ENCODE assay signal across 7 cellular contexts in the genomic region with DNA sequence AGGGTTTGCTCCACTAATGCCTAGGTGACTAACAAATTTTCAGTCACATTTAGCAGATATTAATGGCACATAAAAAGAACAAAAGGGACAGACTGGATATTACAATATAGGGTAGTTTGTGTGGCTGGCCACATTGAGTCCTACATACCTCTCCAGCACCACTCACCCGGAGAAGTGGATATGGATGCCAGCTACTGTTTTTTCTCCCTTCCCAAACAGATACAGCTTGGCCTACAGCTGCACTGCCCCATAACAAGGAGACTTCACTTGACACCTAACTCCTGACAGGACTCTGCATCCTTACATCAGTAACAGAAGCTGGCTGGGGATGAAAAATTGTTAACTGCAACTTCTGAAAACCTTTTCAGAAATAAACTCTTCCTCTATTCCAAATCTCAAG. TPM values are rescaled to one million over a fixed set of nuclear protein-coding genes. Genes with fewer than 3 reads are reported as not detected.
DNase-seq lines count a peak whose midpoint lies in the region; ATAC-seq, FAIRE-seq and TF ChIP-seq lines count a peak whose summit lies in the region.
"Not testable (repeated sequence)": the region's sequence is repeated elsewhere in the genome, so short reads cannot be mapped to it uniquely, and the experiment has no call there.

No MANE protein-coding gene starts in this region.

- H3K27me3 Mint-ChIP-seq in T-helper 1 cell treated with Interleukin-12 subunit alpha and Interleukin-12 subunit beta and Interleukin-4 antibody, amounts not matched to agents 30 μg/mL and 1 μg/mL, for 36 hours (ENCODE audit: low read depth); activated T-cell treated with anti-CD3 and anti-CD28 coated beads, Interleukin-2, amount 50 U/mL, for 72 hours (ENCODE audit: low read depth); MCF 10A (ENCODE audit: insufficient read depth, unreplicated experiment): not testable (repeated sequence)

- H3K9me1 ChIP-seq in keratinocyte (ENCODE audit: control insufficient read depth, extremely low read depth, insufficient read depth, low read length): not testable (repeated sequence)

- not testable (repeated sequence) for TF ChIP-seq CTCF in MCF 10A (IDR thresholded peaks at IDR 0.05; ENCODE audit: unreplicated experiment); heart right ventricle (IDR thresholded peaks at IDR 0.05); keratinocyte (optimal IDR thresholded peaks at IDR 0.05 in 1 of 3, IDR thresholded peaks at IDR 0.05 in 1 of 3, conservative IDR thresholded peaks at IDR 0.05 in 1 of 3; ENCODE audit: extremely low read depth in 1 of 3, insufficient read depth in 2 of 3, low read length in 3 of 3)

- peaks cover 0 to 41% (median 26%) of the 10 kb centered on the region in 9 donors for H3K4me1 ChIP-seq in heart right ventricle
- not testable (repeated sequence) for H3K4me1 ChIP-seq in keratinocyte (ENCODE audit: control insufficient read depth, extremely low read depth, insufficient read depth, low read length)

- not testable (repeated sequence) for H3K27ac ChIP-seq in heart right ventricle; keratinocyte (ENCODE audit: control insufficient read depth, insufficient read depth, low read length)

- FAIRE-seq in GM12891 (lab: Jason Lieb, UNC) (peak; percentile 5), keratinocyte (lab: Jason Lieb, UNC) (peak; percentile 57)

- not testable (repeated sequence) for BruUV-seq in MCF 10A (replicated peaks; lab: Mats Ljungman, UMichigan)

- not testable (repeated sequence) for H3K9ac ChIP-seq in keratinocyte (ENCODE audit: control insufficient read depth, extremely low read depth, insufficient read depth, low read length)

- H3K36me3 ChIP-seq in heart right ventricle (peaks cover 0 to 84% (median 50%) of the 10 kb centered on the region in 9 donors), keratinocyte (ENCODE audit: control insufficient read depth in 2 of 2, extremely low read depth in 1 of 2, insufficient read depth in 2 of 2, low read length in 2 of 2) (peaks cover 11 to 19% of the 10 kb centered on the region in 2 experiments)

- peaks cover 38% of the 10 kb centered on the region for H3K36me3 Mint-ChIP-seq in T-helper 1 cell treated with Interleukin-12 subunit alpha and Interleukin-12 subunit beta and Interleukin-4 antibody, amounts not matched to agents 30 μg/mL and 1 μg/mL, for 36 hours (ENCODE audit: low read depth)
- peaks cover 5 to 35% of the 10 kb centered on the region in 2 donors for H3K36me3 Mint-ChIP-seq in activated T-cell treated with anti-CD3 and anti-CD28 coated beads, Interleukin-2, amount 50 U/mL, for 72 hours (ENCODE audit: insufficient read depth in 2 of 2)
- H3K36me3 Mint-ChIP-seq in MCF 10A (ENCODE audit: insufficient read depth, unreplicated experiment): peaks cover 87% of the 10 kb centered on the region

- dilution Hi-C loops in keratinocyte (cut with MboI; ENCODE audit: extremely low pct_ligation_motif_present, low sequenced_read_pairs): not testable (repeated sequence)

- H3K79me2 ChIP-seq in keratinocyte (ENCODE audit: control insufficient read depth, insufficient read depth, low read length): peaks cover 36% of the 10 kb centered on the region

- not testable (repeated sequence) for DNase-seq in GM12891 (ENCODE audit: insufficient read length, low spot score); activated T-cell treated with anti-CD3 and anti-CD28 coated beads, Interleukin-2, amount 50 U/mL, for 72 hours; MCF 10A (ENCODE audit: unreplicated experiment); Right ventricle myocardium inferior (ENCODE audit: missing footprints); heart right ventricle; keratinocyte (ENCODE audit: low read depth, low spot score)

- TF ChIP-seq POLR2A in GM12891 (IDR thresholded peaks at IDR 0.05; ENCODE audit: low read depth, low read length): not testable (repeated sequence)

- H2AFZ ChIP-seq in keratinocyte (ENCODE audit: control insufficient read depth, low read length): not testable (repeated sequence)

- H3K27me3 ChIP-seq in heart right ventricle; keratinocyte (ENCODE audit: control insufficient read depth, extremely low read depth, insufficient read depth, low read length): not testable (repeated sequence)

- not testable (repeated sequence) for H3K4me3 ChIP-seq in heart right ventricle; keratinocyte (ENCODE audit: control insufficient read depth in 2 of 3, extremely low read depth in 1 of 3, insufficient read depth in 2 of 3, low read depth in 1 of 3, low read length in 3 of 3)

- H3K27ac Mint-ChIP-seq in T-helper 1 cell treated with Interleukin-12 subunit alpha and Interleukin-12 subunit beta and Interleukin-4 antibody, amounts not matched to agents 30 μg/mL and 1 μg/mL, for 36 hours: peak overlapping the region; percentile 55
- peak overlapping the region; percentile 70 for H3K27ac Mint-ChIP-seq in activated T-cell treated with anti-CD3 and anti-CD28 coated beads, Interleukin-2, amount 50 U/mL, for 72 hours
- H3K27ac Mint-ChIP-seq in MCF 10A (ENCODE audit: low read depth, unreplicated experiment): peak overlapping the region; percentile 64

- not testable (repeated sequence) for H3K9me3 Mint-ChIP-seq in T-helper 1 cell treated with Interleukin-12 subunit alpha and Interleukin-12 subunit beta and Interleukin-4 antibody, amounts not matched to agents 30 μg/mL and 1 μg/mL, for 36 hours; activated T-cell treated with anti-CD3 and anti-CD28 coated beads, Interleukin-2, amount 50 U/mL, for 72 hours; MCF 10A (ENCODE audit: unreplicated experiment)

- H3K4me1 Mint-ChIP-seq in T-helper 1 cell treated with Interleukin-12 subunit alpha and Interleukin-12 subunit beta and Interleukin-4 antibody, amounts not matched to agents 30 μg/mL and 1 μg/mL, for 36 hours (ENCODE audit: low read depth); MCF 10A (ENCODE audit: insufficient read depth, unreplicated experiment): not testable (repeated sequence)
- H3K4me1 Mint-ChIP-seq in activated T-cell treated with anti-CD3 and anti-CD28 coated beads, Interleukin-2, amount 50 U/mL, for 72 hours (ENCODE audit: low read depth): peaks cover 23% of the 10 kb centered on the region

- intact Hi-C loops in MCF 10A (cut with micrococcal nuclease); Right ventricle myocardium inferior (cut with DNase I): not testable (repeated sequence)
- intact Hi-C loops in heart right ventricle (cut with DNase I): loop anchor here in 3 of 10 donors (10.0 kb wide), 2 partner anchors 46 to 56 kb away; no protein-coding TSS in a partner anchor

- H3K4me2 ChIP-seq in keratinocyte (ENCODE audit: control insufficient read depth, extremely low read depth, insufficient read depth, low read depth, low read length): not testable (repeated sequence)

- not testable (repeated sequence) for H3K4me3 Mint-ChIP-seq in T-helper 1 cell treated with Interleukin-12 subunit alpha and Interleukin-12 subunit beta and Interleukin-4 antibody, amounts not matched to agents 30 μg/mL and 1 μg/mL, for 36 hours; activated T-cell treated with anti-CD3 and anti-CD28 coated beads, Interleukin-2, amount 50 U/mL, for 72 hours; MCF 10A (ENCODE audit: unreplicated experiment)

- CTCF ChIA-PET in MCF 10A (lab: Yijun Ruan, JAX): interaction anchor here (0.8 kb wide), 2 partner anchors 30 to 36 kb away, joined by 3 to 4 read pairs; no protein-coding TSS in a partner anchor

- H3K9me3 ChIP-seq in heart right ventricle; keratinocyte (ENCODE audit: control insufficient read depth, low read depth, low read length): not testable (repeated sequence)

- not testable (repeated sequence) for ATAC-seq in activated T-cell treated with anti-CD3 and anti-CD28 coated beads, Interleukin-2, amount 50 U/mL, for 72 hours (replicated peaks in 1 of 2)
- ATAC-seq in Right ventricle myocardium inferior (peak; percentile 64), heart right ventricle (peak in 5 of 8 donors; percentile 41 to 69 (median 59))

- POLR2A ChIA-PET in MCF 10A (lab: Yijun Ruan, JAX): interaction anchor here (1.4 kb wide), 1 partner anchor 11 kb away, joined by 5 read pairs; no protein-coding TSS in a partner anchor

- 52 to 71% methylated on average over 1 of the region's 1 CpG for WGBS in heart right ventricle, 2 donors

- H4K20me1 ChIP-seq in keratinocyte (ENCODE audit: control insufficient read depth, extremely low read depth, insufficient read depth, low read length): not testable (repeated sequence)

RNA-seq across cellular contexts. Expression of a gene that starts 9.6 kb away (rescaled TPM):
- 39.6 TPM for polyA plus RNA-seq in GM12891 (2012; ENCODE audit: low read depth, missing spikeins)
- 10 to 100 TPM; 94.5 to 98.9 TPM for total RNA-seq in activated T-cell treated with anti-CD3 and anti-CD28 coated beads, Interleukin-2, amount 50 U/mL, for 72 hours
- 78.6 and 88.5 TPM in 2 replicates for total RNA-seq in MCF 10A (2022)
- 62.6 TPM for total RNA-seq in Right ventricle myocardium inferior
- 10 to 100 TPM; 61.4 to 85.1 (median 69.5) TPM for total RNA-seq in heart right ventricle
- 10 to 100 TPM; 32.3 to 34.7 TPM for polyA plus RNA-seq in heart right ventricle
- polyA plus RNA-seq in keratinocyte: 33.0 to 79.1 TPM (median 45.2 TPM) in 3 replicates
- polyA plus RNA-seq in keratinocyte (2011; ENCODE audit: low read depth): 115 TPM
- 31.9 and 43.7 TPM in 2 replicates for polyA plus RNA-seq in keratinocyte (2011; cell fraction: cytosol; rRNA removed)
- 49.0 and 54.0 TPM in 2 replicates for polyA plus RNA-seq in keratinocyte (2011; cell fraction: nucleus; rRNA removed)
- 29.2 and 35.9 TPM in 2 replicates for polyA plus RNA-seq in keratinocyte (2012; ENCODE audit: low replicate concordance)
- polyA minus RNA-seq in keratinocyte: 36.3 to 49.5 TPM (median 40.4 TPM) in 3 replicates
- 23.0 TPM for polyA minus RNA-seq in keratinocyte (2011; cell fraction: cytosol; rRNA and poly(A)+ RNA removed)
- 14.6 and 19.9 TPM in 2 replicates for polyA minus RNA-seq in keratinocyte (2011; cell fraction: nucleus; rRNA and poly(A)+ RNA removed)

RNA-seq across cellular contexts. Expression of a gene that starts 9.9 kb away (rescaled TPM):
- polyA plus RNA-seq in GM12891 (2012; ENCODE audit: low read depth, missing spikeins): 94.4 TPM
- total RNA-seq in activated T-cell treated with anti-CD3 and anti-CD28 coated beads, Interleukin-2, amount 50 U/mL, for 72 hours: 100 to 1,000 TPM; 123 to 135 TPM
- total RNA-seq in MCF 10A (2022): 226 and 235 TPM in 2 replicates
- 105 TPM for total RNA-seq in Right ventricle myocardium inferior
- 100 to 1,000 TPM in 9 of 10 donors, 10 to 100 TPM in 1; 96.9 to 124 (median 113) TPM for total RNA-seq in heart right ventricle
- polyA plus RNA-seq in heart right ventricle: 100 to 1,000 TPM in 1 of 2 donors, 10 to 100 TPM in 1; 82.3 to 141 TPM
- 160 to 210 TPM (median 203 TPM) in 3 replicates for polyA plus RNA-seq in keratinocyte
- polyA plus RNA-seq in keratinocyte (2011; ENCODE audit: low read depth): 113 TPM
- polyA plus RNA-seq in keratinocyte (2011; cell fraction: cytosol; rRNA removed): 114 and 158 TPM in 2 replicates
- polyA plus RNA-seq in keratinocyte (2011; cell fraction: nucleus; rRNA removed): 195 and 227 TPM in 2 replicates
- polyA plus RNA-seq in keratinocyte (2012; ENCODE audit: low replicate concordance): 107 and 153 TPM in 2 replicates
- polyA minus RNA-seq in keratinocyte: 81.6 to 167 TPM (median 162 TPM) in 3 replicates
- polyA minus RNA-seq in keratinocyte (2011; cell fraction: cytosol; rRNA and poly(A)+ RNA removed): 102 TPM
- 80.3 and 122 TPM in 2 replicates for polyA minus RNA-seq in keratinocyte (2011; cell fraction: nucleus; rRNA and poly(A)+ RNA removed)
